ENCODE assay signal across 17 cellular contexts in genomic region chr11:19365743-19366410, GRCh38.
DNase-seq lines count a peak whose midpoint lies in the region; ATAC-seq and TF ChIP-seq lines count a peak whose summit lies in the region.
"Had no signal": no experiment of that assay in that cellular context is flagged by ENCODE, and none has a peak within 500 bp of the region (broad histone marks: within the 10 kb centered on the region; RNA-seq: fewer than 3 reads in every experiment).

No MANE protein-coding gene starts in this region.

- H3K4me3 ChIP-seq in KMS-11 (IDR thresholded peaks at IDR 0.05; ENCODE audit: insufficient read depth, low read depth, low read length), result no peak overlapping the region
- no peak overlapping the region for H3K4me3 ChIP-seq in fibroblast of mammary gland (ENCODE audit: control insufficient read depth, low read depth, low read length)
- H3K4me3 ChIP-seq in tibial artery, result no peak overlapping the region
- H3K4me3 ChIP-seq: left lung, sigmoid colon had no signal

- no peak overlapping the region for H3K9ac ChIP-seq in KMS-11

- no peaks in the 10 kb centered on the region for H3K9me3 ChIP-seq in tibial artery
- H3K9me3 ChIP-seq: left lung, sigmoid colon had no signal

- H3K4me1 ChIP-seq in KMS-11 (ENCODE audit: low read depth, poor library complexity, severe bottlenecking), result peaks cover 26% of the 10 kb centered on the region
- H3K4me1 ChIP-seq in tibial artery, result peaks cover 0 to 17% (median 4%) of the 10 kb centered on the region in 4 donors

- 0 out of 2 replicates have a peak, but pooled peaks cover 4% of the 10 kb centered on the region for H4K20me1 ChIP-seq in KMS-11 (ENCODE audit: insufficient read depth)

- peak overlapping the region; percentile 14 for H3K4me2 ChIP-seq in KMS-11

- H3K27ac ChIP-seq in KMS-11 (no peak overlapping the region), tibial artery (peak overlapping the region; percentile 33 to 50)
- H3K27ac ChIP-seq: left lung had no signal

- no peaks in the 10 kb centered on the region for H3K36me3 ChIP-seq in KMS-11 (ENCODE audit: insufficient read depth)
- H3K36me3 ChIP-seq in tibial artery, result no peaks in the 10 kb centered on the region
- H3K36me3 ChIP-seq: brain microvascular endothelial cell, left lung, sigmoid colon had no signal

- ATAC-seq in GM19023 (IDR thresholded peaks at IDR 0.05; ENCODE audit: unreplicated experiment), result peak; percentile 58
- ATAC-seq: activated CD8-positive, alpha-beta T cell treated with anti-CD3 and anti-CD28 coated beads, Interleukin-2, amount 10 ng/mL, durations not matched to agents 7 days and 5 days; left lung; stimulated activated naive CD8-positive, alpha-beta T cell treated with anti-CD3 and anti-CD28 coated beads, Interleukin-15, Interleukin-2, amounts not matched to agents 100 U/mL and 50 U/mL, for 24 hours had no signal

- no peak for TF ChIP-seq CTCF in KMS-11 (conservative IDR thresholded peaks at IDR 0.05; ENCODE audit: low read depth, low read length)
- no peak for TF ChIP-seq CTCF in fibroblast of mammary gland (conservative IDR thresholded peaks at IDR 0.05; ENCODE audit: control insufficient read depth, insufficient read depth, low read depth, low read length)
- no peak for TF ChIP-seq CTCF in tibial artery (IDR thresholded peaks at IDR 0.05)

- intact Hi-C loops in tibial artery (cut with DNase I; ENCODE audit: low total_unique reads), result no loop called here

- DNase-seq in fibroblast of mammary gland (ENCODE audit: low read depth) (peak; percentile 81), tibial artery (no peak), GOT3 (lab: John Stamatoyannopoulos, UW) (no peak), middle frontal gyrus (ENCODE audit: extremely low spot score, low spot score) (no peak), COLO829 (ENCODE audit: low spot score) (no peak)
- DNase-seq: activated CD8-positive, alpha-beta T cell treated with anti-CD3 and anti-CD28 coated beads, Interleukin-2, amount 10 ng/mL, durations not matched to agents 7 days and 5 days; activated effector memory CD4-positive, alpha-beta T cell treated with anti-CD3 and anti-CD28 coated beads, Interleukin-2, amount 50 U/mL, for 16 hours; brain microvascular endothelial cell; CD8-positive, alpha-beta memory T cell; left lung; NCI-H146; NCI-H526; SIG-M5; sigmoid colon; stimulated activated naive CD8-positive, alpha-beta T cell treated with anti-CD3 and anti-CD28 coated beads, Interleukin-15, Interleukin-2, amounts not matched to agents 100 U/mL and 50 U/mL, for 24 hours had no signal

- H2AFZ ChIP-seq in KMS-11 (ENCODE audit: low read depth), result no peak overlapping the region

- peaks cover 15% of the 10 kb centered on the region; the same call in 1 of the 2 replicates for H3K79me2 ChIP-seq in KMS-11 (ENCODE audit: insufficient read depth, low read depth)

- H3K27me3 ChIP-seq in KMS-11 (ENCODE audit: insufficient read depth, low read depth), result no peaks in the 10 kb centered on the region
- H3K27me3 ChIP-seq in tibial artery, result peaks cover 0 to 3% of the 10 kb centered on the region in 2 donors
- H3K27me3 ChIP-seq: brain microvascular endothelial cell, left lung, sigmoid colon had no signal
